In the genomic region with DNA sequence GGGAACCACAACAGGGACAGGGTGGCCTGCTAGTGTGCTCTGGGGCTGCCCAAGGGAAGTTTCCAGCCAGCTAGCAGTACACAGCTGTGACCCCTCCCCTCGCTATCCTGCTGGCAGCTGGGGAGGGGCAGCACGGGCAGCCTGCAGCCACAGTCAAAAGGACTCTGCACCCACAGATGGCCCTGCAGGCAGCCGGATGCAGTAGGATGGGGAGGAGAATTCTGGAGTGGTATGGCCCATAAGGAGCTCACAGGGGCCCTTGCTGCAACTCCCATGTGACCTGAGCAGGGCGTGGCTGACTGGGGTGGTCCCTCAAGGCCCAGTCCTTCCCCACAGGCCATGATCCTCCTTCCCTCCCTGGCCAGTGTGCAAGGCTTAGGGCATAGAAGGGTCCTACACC, we compare ENCODE assay signal across 2 cellular contexts.
TF ChIP-seq lines count a peak whose summit lies in the region.

No MANE protein-coding gene starts in this region.

TF ChIP-seq in IMR-90, 13 proteins besides CTCF, POLR2A, EP300 and RAD21 (continued from another document):
- TF ChIP-seq, protein P1, sequence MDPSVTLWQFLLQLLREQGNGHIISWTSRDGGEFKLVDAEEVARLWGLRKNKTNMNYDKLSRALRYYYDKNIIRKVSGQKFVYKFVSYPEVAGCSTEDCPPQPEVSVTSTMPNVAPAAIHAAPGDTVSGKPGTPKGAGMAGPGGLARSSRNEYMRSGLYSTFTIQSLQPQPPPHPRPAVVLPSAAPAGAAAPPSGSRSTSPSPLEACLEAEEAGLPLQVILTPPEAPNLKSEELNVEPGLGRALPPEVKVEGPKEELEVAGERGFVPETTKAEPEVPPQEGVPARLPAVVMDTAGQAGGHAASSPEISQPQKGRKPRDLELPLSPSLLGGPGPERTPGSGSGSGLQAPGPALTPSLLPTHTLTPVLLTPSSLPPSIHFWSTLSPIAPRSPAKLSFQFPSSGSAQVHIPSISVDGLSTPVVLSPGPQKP (IDR thresholded peaks at IDR 0.05; ENCODE audit: borderline replicate concordance, low read depth, low read length), result no peak
- no peak for TF ChIP-seq RFX5 (IDR thresholded peaks at IDR 0.05; ENCODE audit: low read depth, low read length)
- TF ChIP-seq FOS (IDR thresholded peaks at IDR 0.05; ENCODE audit: low read depth, low read length), result no peak
- no peak for TF ChIP-seq BHLHE40 (IDR thresholded peaks at IDR 0.05; ENCODE audit: low read depth, low read length)
- TF ChIP-seq NFE2L2 (IDR thresholded peaks at IDR 0.05; ENCODE audit: low read depth, low read length), result no peak
- no peak for TF ChIP-seq SMC3 (IDR thresholded peaks at IDR 0.05; ENCODE audit: low read depth, low read length)
- TF ChIP-seq MXI1 (IDR thresholded peaks at IDR 0.05; ENCODE audit: borderline replicate concordance, low read depth, low read length), result no peak
- TF ChIP-seq RCOR1 (IDR thresholded peaks at IDR 0.05; ENCODE audit: insufficient replicate concordance, low read length), result no peak
- no peak for TF ChIP-seq MAFK (IDR thresholded peaks at IDR 0.05; ENCODE audit: low read depth, low read length)

TF ChIP-seq in neural cell, 6 proteins besides CTCF, POLR2A, EP300 and RAD21 (continued from another document):
- TF ChIP-seq SMC3 (conservative IDR thresholded peaks at IDR 0.05; ENCODE audit: poor library complexity) (no peak), MXI1 (conservative IDR thresholded peaks at IDR 0.05; ENCODE audit: poor library complexity, severe bottlenecking) (no peak), EZH2 (IDR thresholded peaks at IDR 0.05; ENCODE audit: borderline replicate concordance, insufficient read depth, low read length, poor library complexity, severe bottlenecking) (no peak), TAF1 (IDR thresholded peaks at IDR 0.05; ENCODE audit: low read depth) (no peak)
